Comparison of ENCODE assay signal across 1 cellular context in the genomic region with DNA sequence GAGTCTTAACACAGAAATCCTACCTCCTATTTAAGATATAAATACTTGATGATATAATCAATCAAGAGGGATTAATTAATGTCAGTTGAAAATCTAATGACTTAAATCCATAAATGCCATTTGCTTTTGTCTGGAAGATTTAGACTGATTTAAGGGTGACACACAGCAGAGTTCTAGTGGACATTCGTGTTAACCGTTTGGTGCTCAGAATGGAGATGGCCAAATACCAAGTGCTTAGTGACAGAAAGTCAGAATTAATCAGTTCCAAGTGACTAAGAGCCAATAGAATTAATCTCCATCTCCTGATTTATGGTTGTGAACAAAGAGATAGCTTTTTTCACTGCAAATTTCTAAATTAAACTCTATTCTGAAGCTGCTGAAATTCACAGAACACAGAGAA.
TF ChIP-seq lines count a peak whose summit lies in the region.

No MANE protein-coding gene starts in this region.

TF ChIP-seq in IMR-90, 13 proteins besides CTCF, POLR2A, EP300 and RAD21:
- no peak for TF ChIP-seq MAZ (IDR thresholded peaks at IDR 0.05; ENCODE audit: borderline replicate concordance, low read depth, low read length)
- no peak for TF ChIP-seq CHD1 (IDR thresholded peaks at IDR 0.05; ENCODE audit: low read depth, low read length)
- TF ChIP-seq CEBPB (IDR thresholded peaks at IDR 0.05; ENCODE audit: low read depth, low read length) = no peak
- TF ChIP-seq ELK1 (IDR thresholded peaks at IDR 0.05; ENCODE audit: borderline replicate concordance, low read depth, low read length) = no peak
- TF ChIP-seq FOS (IDR thresholded peaks at IDR 0.05; ENCODE audit: low read depth, low read length) = no peak
